Comparison of ENCODE assay signal across 15 cellular contexts in genomic region chr2:118635891-118636290, GRCh38.
A peak's percentile ranks its signal among the peaks of the same experiment; 100 is the strongest.
DNase-seq lines count a peak whose midpoint lies in the region; ATAC-seq, FAIRE-seq and TF ChIP-seq lines count a peak whose summit lies in the region.
"Had no signal": no experiment of that assay in that cellular context is flagged by ENCODE, and none has a peak within 500 bp of the region (broad histone marks: within the 10 kb centered on the region; RNA-seq: fewer than 3 reads in every experiment).

No MANE protein-coding gene starts in this region.

- no peak overlapping the region for H3K27ac ChIP-seq in H1 (ENCODE audit: low read depth, low read length)
- H3K27ac ChIP-seq in adrenal gland: no peak overlapping the region
- H3K27ac ChIP-seq: C4-2B had no signal

- ATAC-seq in HG03469 (IDR thresholded peaks at IDR 0.05; ENCODE audit: unreplicated experiment) (no peak), SK-N-SH treated with all-trans-retinoic acid at 6 μM for 48 hours (no peak)

- intact Hi-C loops in activated CD4-positive, alpha-beta T cell treated with anti-CD3 and anti-CD28 coated beads, Interleukin-2, amount 10 ng/mL, durations not matched to agents 24 days and 14 days (cut with micrococcal nuclease): no loop called here
- intact Hi-C loops in adrenal gland (cut with DNase I): no loop called here

- H2BK15ac ChIP-seq in H1 (ENCODE audit: low read length): no peak overlapping the region

- no peak overlapping the region for H3K4me3 Mint-ChIP-seq in activated CD4-positive, alpha-beta T cell treated with anti-CD3 and anti-CD28 coated beads, Interleukin-2, amount 10 ng/mL, durations not matched to agents 24 days and 14 days
- no peak overlapping the region for H3K4me3 Mint-ChIP-seq in activated CD4-positive, alpha-beta T cell treated with anti-CD3 and anti-CD28 coated beads, Interleukin-2, amount 10 ng/mL, durations not matched to agents 7 days and 5 days
- H3K4me3 Mint-ChIP-seq in nephron: no peak overlapping the region
- H3K4me3 Mint-ChIP-seq: CD4-positive, alpha-beta memory T cell had no signal

- H3K36me3 Mint-ChIP-seq in activated CD4-positive, alpha-beta T cell treated with anti-CD3 and anti-CD28 coated beads, Interleukin-2, amount 10 ng/mL, durations not matched to agents 24 days and 14 days (ENCODE audit: low read depth): no peaks in the 10 kb centered on the region
- H3K36me3 Mint-ChIP-seq in activated CD4-positive, alpha-beta T cell treated with anti-CD3 and anti-CD28 coated beads, Interleukin-2, amount 10 ng/mL, durations not matched to agents 7 days and 5 days (ENCODE audit: low read depth): no peaks in the 10 kb centered on the region
- H3K36me3 Mint-ChIP-seq in nephron (ENCODE audit: low read depth): no peaks in the 10 kb centered on the region
- H3K36me3 Mint-ChIP-seq: CD4-positive, alpha-beta memory T cell had no signal

- H4K8ac ChIP-seq in H1 (ENCODE audit: extremely low read depth, insufficient read depth, low read length): no peak overlapping the region

- no peak overlapping the region for H3K18ac ChIP-seq in H1 (ENCODE audit: extremely low read depth, low read length)

- no peak overlapping the region for H3K4me3 ChIP-seq in H1 (ENCODE audit: extremely low read depth in 1 of 4, insufficient read depth in 2 of 4, low read depth in 3 of 4, low read length in 4 of 4)
- H3K4me3 ChIP-seq in adrenal gland: no peak overlapping the region

- H3K14ac ChIP-seq in H1 (ENCODE audit: insufficient read length): no peak overlapping the region

- no peak overlapping the region for H4K5ac ChIP-seq in H1 (ENCODE audit: insufficient read length, low read depth, low read length)

- TF ChIP-seq POLR2A in H1 (IDR thresholded peaks at IDR 0.05; ENCODE audit: control extremely low read depth in 1 of 2, low read depth in 2 of 2, low read length in 2 of 2) (no peak), adrenal gland (IDR thresholded peaks at IDR 0.05) (no peak)

- peak overlapping the region in 1 of 2 experiments; percentile 15; a peak in 1 of 4 replicates for H3K4me2 ChIP-seq in H1 (ENCODE audit: insufficient read depth in 1 of 2, low read depth in 2 of 2, low read length in 2 of 2)

- peak overlapping the region; percentile 84; the same call in 1 of the 2 replicates for H2AFZ ChIP-seq in H1 (ENCODE audit: low read length)

- TF ChIP-seq CTCF in H1 (IDR thresholded peaks at IDR 0.05; ENCODE audit: control extremely low read depth in 1 of 3, insufficient read depth in 1 of 3, low read depth in 1 of 3, low read length in 3 of 3) (no peak), nephron (IDR thresholded peaks at IDR 0.05; ENCODE audit: unreplicated experiment in 3 of 3) (no peak), adrenal gland (IDR thresholded peaks at IDR 0.05) (no peak)

- H3K56ac ChIP-seq in H1 (replicated peaks; ENCODE audit: insufficient read length, low read depth, low read length): no peak overlapping the region

- no peak overlapping the region for H2BK120ac ChIP-seq in H1 (replicated peaks; ENCODE audit: low read depth, low read length)

- H3K23me2 ChIP-seq in H1 (ENCODE audit: low read depth, low read length): no peaks in the 10 kb centered on the region; the same call in 1 of the 2 replicates

- CTCF ChIA-PET in activated CD4-positive, alpha-beta T cell treated with anti-CD3 and anti-CD28 coated beads, Interleukin-2, amount 10 ng/mL, durations not matched to agents 7 days and 5 days (lab: Charles Lee): no interaction called here
- CTCF ChIA-PET in H1 (lab: Charles Lee; ENCODE audit: partially characterized antibody): interaction anchor here (1.0 kb wide), 1 partner anchor 15 kb away, joined by 3 read pairs; no protein-coding TSS in a partner anchor

- H3K9ac ChIP-seq in H1 (replicated peaks in 1 of 4; ENCODE audit: extremely low read depth in 1 of 4, low read depth in 3 of 4, low read length in 3 of 4): no peak overlapping the region

- no peak overlapping the region for H3K27ac Mint-ChIP-seq in activated CD4-positive, alpha-beta T cell treated with anti-CD3 and anti-CD28 coated beads, Interleukin-2, amount 10 ng/mL, durations not matched to agents 24 days and 14 days
- H3K27ac Mint-ChIP-seq in activated CD4-positive, alpha-beta T cell treated with anti-CD3 and anti-CD28 coated beads, Interleukin-2, amount 10 ng/mL, durations not matched to agents 7 days and 5 days: no peak overlapping the region
- peak overlapping the region in 2 of 3 experiments; percentile 2 to 40 for H3K27ac Mint-ChIP-seq in nephron
- H3K27ac Mint-ChIP-seq: CD4-positive, alpha-beta memory T cell had no signal

- no peaks in the 10 kb centered on the region for H3K9me3 Mint-ChIP-seq in activated CD4-positive, alpha-beta T cell treated with anti-CD3 and anti-CD28 coated beads, Interleukin-2, amount 10 ng/mL, durations not matched to agents 24 days and 14 days
- H3K9me3 Mint-ChIP-seq in activated CD4-positive, alpha-beta T cell treated with anti-CD3 and anti-CD28 coated beads, Interleukin-2, amount 10 ng/mL, durations not matched to agents 7 days and 5 days: no peaks in the 10 kb centered on the region
- peaks cover 4% of the 10 kb centered on the region for H3K9me3 Mint-ChIP-seq in nephron

- H3K27me3 ChIP-seq in H1 (replicated peaks in 1 of 4; ENCODE audit: control insufficient read depth in 3 of 4, extremely low read depth in 1 of 4, insufficient read depth in 3 of 4, low read length in 3 of 4): peaks cover 0 to 2% (median 0%) of the 10 kb centered on the region in 4 experiments; a peak in 1 of 7 replicates
- no peaks in the 10 kb centered on the region for H3K27me3 ChIP-seq in adrenal gland
- H3K27me3 ChIP-seq: BE2C had no signal

- H2BK5ac ChIP-seq in H1 (ENCODE audit: low read depth, low read length): no peak overlapping the region

- H3K9me3 ChIP-seq in H1 (ENCODE audit: insufficient read depth in 2 of 2, low read depth in 1 of 2, low read length in 1 of 2) (no peaks in the 10 kb centered on the region; a peak in 1 of 4 replicates), adrenal gland (replicated peaks in 1 of 3) (no peaks in the 10 kb centered on the region)
- H3K9me3 ChIP-seq: BE2C had no signal

- POLR2A ChIA-PET in activated CD4-positive, alpha-beta T cell treated with anti-CD3 and anti-CD28 coated beads, Interleukin-2, amount 10 ng/mL, durations not matched to agents 7 days and 5 days (lab: Charles Lee): no interaction called here
- POLR2A ChIA-PET in H1 (lab: Charles Lee; ENCODE audit: partially characterized antibody): no interaction called here

- no peaks in the 10 kb centered on the region for H4K20me1 ChIP-seq in H1 (replicated peaks in 1 of 2; ENCODE audit: control insufficient read depth in 1 of 2, insufficient read depth in 2 of 2, low read length in 2 of 2)

- peak; percentile 25 for DNase-seq in activated CD4-positive, alpha-beta T cell treated with anti-CD3 and anti-CD28 coated beads, Interleukin-2, amount 10 ng/mL, durations not matched to agents 24 days and 14 days
- no peak for DNase-seq in activated CD4-positive, alpha-beta T cell treated with anti-CD3 and anti-CD28 coated beads, Interleukin-2, amount 10 ng/mL, durations not matched to agents 7 days and 5 days
- DNase-seq in H1 (ENCODE audit: low read depth in 1 of 2, low spot score in 2 of 2) (no peak), adrenal gland (no peak)
- DNase-seq: BE2C; CD4-positive, alpha-beta memory T cell; DMS79 treated with DMSO at 0.1 percent for 48 hours; GDM1; IMR-90 had no signal

- no peak for TF ChIP-seq RAD21 in H1 (IDR thresholded peaks at IDR 0.05 in 1 of 2, conservative IDR thresholded peaks at IDR 0.05 in 1 of 2; ENCODE audit: low read depth in 2 of 2, low read length in 2 of 2)

- no peaks in the 10 kb centered on the region for H3K27me3 Mint-ChIP-seq in activated CD4-positive, alpha-beta T cell treated with anti-CD3 and anti-CD28 coated beads, Interleukin-2, amount 10 ng/mL, durations not matched to agents 24 days and 14 days
- H3K27me3 Mint-ChIP-seq in activated CD4-positive, alpha-beta T cell treated with anti-CD3 and anti-CD28 coated beads, Interleukin-2, amount 10 ng/mL, durations not matched to agents 7 days and 5 days: peaks cover 2% of the 10 kb centered on the region
- peaks cover 13% of the 10 kb centered on the region for H3K27me3 Mint-ChIP-seq in nephron (ENCODE audit: low read depth)

- H2BK12ac ChIP-seq in H1 (ENCODE audit: low read depth, low read length): 0 out of 2 replicates have a peak overlapping the region, but pooled peaks have one; percentile 10

- no peak for FAIRE-seq in H1 (lab: Jason Lieb, UNC)
- FAIRE-seq: A204.1, H54 had no signal

- H3K4me1 Mint-ChIP-seq in activated CD4-positive, alpha-beta T cell treated with anti-CD3 and anti-CD28 coated beads, Interleukin-2, amount 10 ng/mL, durations not matched to agents 24 days and 14 days: no peaks in the 10 kb centered on the region
- H3K4me1 Mint-ChIP-seq in activated CD4-positive, alpha-beta T cell treated with anti-CD3 and anti-CD28 coated beads, Interleukin-2, amount 10 ng/mL, durations not matched to agents 7 days and 5 days: no peaks in the 10 kb centered on the region
- peaks cover 26% of the 10 kb centered on the region for H3K4me1 Mint-ChIP-seq in nephron
- H3K4me1 Mint-ChIP-seq: CD4-positive, alpha-beta memory T cell had no signal

- H3K4me1 ChIP-seq in H1 (replicated peaks in 1 of 4; ENCODE audit: control insufficient read depth in 3 of 4, insufficient read depth in 4 of 4, low read length in 3 of 4) (peaks cover 0 to 9% (median 3%) of the 10 kb centered on the region in 4 experiments; a peak in 2 of 7 replicates), adrenal gland (replicated peaks in 1 of 2) (no peaks in the 10 kb centered on the region)
- H3K4me1 ChIP-seq: BE2C had no signal

- H4K91ac ChIP-seq in H1 (replicated peaks; ENCODE audit: insufficient read length, low read length): no peak overlapping the region

- H3K79me1 ChIP-seq in H1 (ENCODE audit: low read depth, low read length): no peaks in the 10 kb centered on the region

- no peaks in the 10 kb centered on the region for H3K36me3 ChIP-seq in H1 (ENCODE audit: control insufficient read depth in 2 of 4, insufficient read depth in 4 of 4, low read length in 3 of 4)
- no peaks in the 10 kb centered on the region for H3K36me3 ChIP-seq in adrenal gland (replicated peaks in 1 of 2)
- H3K36me3 ChIP-seq: BE2C had no signal

- no peak overlapping the region for H3K4ac ChIP-seq in H1 (replicated peaks; ENCODE audit: insufficient read length, low read depth, low read length)

- no peaks in the 10 kb centered on the region for H3K79me2 ChIP-seq in H1 (ENCODE audit: control insufficient read depth in 1 of 2, insufficient read depth in 2 of 2, low read length in 2 of 2)

- H2BK20ac ChIP-seq in H1 (ENCODE audit: low read length): no peak overlapping the region

- no peak for TF ChIP-seq EP300 in H1 (IDR thresholded peaks at IDR 0.05; ENCODE audit: borderline replicate concordance in 1 of 2, low read depth in 2 of 2, low read length in 2 of 2)

- H2AK5ac ChIP-seq in H1 (ENCODE audit: low read depth, low read length): peak overlapping the region; percentile 68; the same call in 1 of the 2 replicates

- H3K23ac ChIP-seq in H1 (ENCODE audit: insufficient read length): no peak overlapping the region

- 66% methylated on average over 6 of the region's 6 CpGs; no CpG with 5 or more reads in 1 of the 2 experiments for WGBS in H1 (ENCODE audit: extremely low coverage in 1 of 2, insufficient coverage in 1 of 2, insufficient read length in 1 of 2, insufficient replicate concordance in 2 of 2, low coverage in 1 of 2, low lambda C conversion rate in 2 of 2, missing lambda C conversion rate in 1 of 2), 2 experiments
- WGBS in adrenal gland, 4 donors: 21 to 33% (median 23%) methylated on average over 6 of the region's 6 CpGs

Comparison
In these comparisons a context has a peak if more than half of its experiments do, and no peak if none do; other contexts are left out.
1. H3K27ac Mint-ChIP-seq: peak in nephron (2 of 3); none in activated CD4-positive, alpha-beta T cell treated with anti-CD3 and anti-CD28 coated beads, Interleukin-2, amount 10 ng/mL, durations not matched to agents 24 days and 14 days (single experiment) and activated CD4-positive, alpha-beta T cell treated with anti-CD3 and anti-CD28 coated beads, Interleukin-2, amount 10 ng/mL, durations not matched to agents 7 days and 5 days (single experiment).